In the genomic region with DNA sequence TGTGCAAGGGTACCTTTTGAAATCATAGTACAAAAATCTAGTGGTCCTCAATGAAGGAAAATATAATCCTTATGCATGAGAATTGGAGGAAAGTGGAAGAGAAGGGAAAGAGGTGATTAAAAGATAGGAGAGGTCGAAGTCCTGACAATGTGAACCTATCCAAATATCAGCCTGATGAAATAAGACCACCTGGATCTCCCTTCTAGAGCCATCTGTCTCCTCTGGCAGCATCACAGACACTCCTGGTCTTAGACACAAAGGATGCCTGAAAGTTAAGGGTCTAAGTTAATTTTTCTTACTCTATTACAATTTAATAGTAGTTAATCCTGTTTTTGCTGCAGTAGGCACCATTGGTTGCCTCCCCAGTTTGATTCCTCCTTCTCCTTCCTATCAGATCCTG, we compare ENCODE assay signal across 32 cellular contexts. TPM values are rescaled to one million over a fixed set of nuclear protein-coding genes. Genes with fewer than 3 reads are reported as not detected.
"Had no signal": no experiment of that assay in that cellular context is flagged by ENCODE, and none has a peak within 500 bp of the region (broad histone marks: within the 10 kb centered on the region; RNA-seq: fewer than 3 reads in every experiment).

No MANE protein-coding gene starts in this region.

- H3K9me3 Mint-ChIP-seq: stimulated activated effector memory CD8-positive, alpha-beta T cell treated with anti-CD3 and anti-CD28 coated beads, Interleukin-12 subunit alpha, Interleukin-12 subunit beta, amount 100 ng/mL, for 72 hours; stimulated activated naive B cell treated with anti-CD40 and anti-IgM and Interleukin-4, amounts not matched to agents 10 μg/mL and 1 μg/mL and 100 μg/mL, for 72 hours; stimulated activated naive CD8-positive, alpha-beta T cell treated with anti-CD3 and anti-CD28 coated beads, Interleukin-15, amount 100 ng/mL, for 72 hours; stimulated activated naive CD8-positive, alpha-beta T cell treated with anti-CD3 and anti-CD28 coated beads, Interleukin-15, Interleukin-2, amounts not matched to agents 100 ng/mL and 50 ng/mL, for 24 hours; type B pancreatic cell had no signal

- H3K27me3 ChIP-seq: testis, thyroid gland, tibial artery, tibial nerve, upper lobe of left lung, vagina had no signal

- DNase-seq: stimulated activated CD4-positive, alpha-beta T cell treated with anti-CD3 and anti-CD28 coated beads, Interleukin-2, amount 100 ng/mL, for 48 hours; stimulated activated CD4-positive, alpha-beta T cell treated with anti-CD3 and anti-CD28 coated beads, Interleukin-4, amount 100 ng/mL, for 1 hour; stimulated activated CD4-positive, alpha-beta T cell treated with anti-CD3 and anti-CD28 coated beads, Interleukin-4, amount 100 ng/mL, for 24 hours; stimulated activated CD4-positive, alpha-beta T cell treated with anti-CD3 and anti-CD28 coated beads, Interleukin-4, amount 100 ng/mL, for 4 hours; stimulated activated CD8-positive, alpha-beta memory T cell treated with anti-CD3 and anti-CD28 coated beads, Interleukin-4, amount 100 ng/mL, for 48 hours; stimulated activated naive B cell treated with anti-CD40 and anti-IgM and Interleukin-4, amounts not matched to agents 10 μg/mL and 1 μg/mL and 100 μg/mL, for 72 hours; stimulated activated naive CD4-positive, alpha-beta T cell; stimulated activated naive CD4-positive, alpha-beta T cell treated with Interleukin-2 at 50 U/mL for 16 hours; stimulated activated naive CD8-positive, alpha-beta T cell treated with anti-CD3 and anti-CD28 coated beads, Interleukin-15, amount 100 ng/mL, for 72 hours; stimulated activated naive CD8-positive, alpha-beta T cell treated with anti-CD3 and anti-CD28 coated beads, Interleukin-15, Interleukin-2, amounts not matched to agents 100 U/mL and 50 U/mL, for 24 hours; stomach; substantia nigra; testis; thyroid gland; tibial artery; transverse colon; trophoblast cell; upper lobe of left lung; upper lobe of right lung; uterus had no signal

- H3K4me3 ChIP-seq: stomach, suprapubic skin, testis, thoracic aorta, thyroid gland, tibial artery, tibial nerve, transverse colon, upper lobe of left lung, upper lobe of right lung, uterus, vagina had no signal

- H3K4me1 Mint-ChIP-seq: stimulated activated effector memory CD8-positive, alpha-beta T cell treated with anti-CD3 and anti-CD28 coated beads, Interleukin-12 subunit alpha, Interleukin-12 subunit beta, amount 100 ng/mL, for 72 hours; stimulated activated memory B cell treated with anti-CD40 and anti-IgM and Interleukin-4, amounts not matched to agents 10 μg/mL and 1 μg/mL and 100 μg/mL, for 72 hours; stimulated activated naive B cell treated with anti-CD40 and anti-IgM and Interleukin-4, amounts not matched to agents 10 μg/mL and 1 μg/mL and 100 μg/mL, for 72 hours; stimulated activated naive CD8-positive, alpha-beta T cell treated with anti-CD3 and anti-CD28 coated beads, Interleukin-15, amount 100 ng/mL, for 72 hours had no signal

- H3K9me3 ChIP-seq: stomach, suprapubic skin, testis, thoracic aorta, thyroid gland, tibial artery, tibial nerve, transverse colon, upper lobe of left lung, upper lobe of right lung, uterus, vagina had no signal

- H3K27ac ChIP-seq: stomach, suprapubic skin, testis, thoracic aorta, thyroid gland, tibial artery, tibial nerve, transverse colon, upper lobe of left lung, upper lobe of right lung, uterus, vagina had no signal

- H3K4me1 ChIP-seq: stomach, suprapubic skin, testis, thyroid gland, tibial artery, tibial nerve, transverse colon, upper lobe of left lung, upper lobe of right lung, uterus, vagina had no signal

- H3K36me3 Mint-ChIP-seq: stimulated activated effector memory CD8-positive, alpha-beta T cell treated with anti-CD3 and anti-CD28 coated beads, Interleukin-12 subunit alpha, Interleukin-12 subunit beta, amount 100 ng/mL, for 72 hours; stimulated activated memory B cell treated with anti-CD40 and anti-IgM and Interleukin-4, amounts not matched to agents 10 μg/mL and 1 μg/mL and 100 μg/mL, for 72 hours; stimulated activated naive B cell treated with anti-CD40 and anti-IgM and Interleukin-4, amounts not matched to agents 10 μg/mL and 1 μg/mL and 100 μg/mL, for 72 hours; type B pancreatic cell had no signal

- H3K4me3 Mint-ChIP-seq: stimulated activated effector memory CD8-positive, alpha-beta T cell treated with anti-CD3 and anti-CD28 coated beads, Interleukin-12 subunit alpha, Interleukin-12 subunit beta, amount 100 ng/mL, for 72 hours; stimulated activated memory B cell treated with anti-CD40 and anti-IgM and Interleukin-4, amounts not matched to agents 10 μg/mL and 1 μg/mL and 100 μg/mL, for 72 hours; stimulated activated naive B cell treated with anti-CD40 and anti-IgM and Interleukin-4, amounts not matched to agents 10 μg/mL and 1 μg/mL and 100 μg/mL, for 72 hours; stimulated activated naive CD8-positive, alpha-beta T cell treated with anti-CD3 and anti-CD28 coated beads, Interleukin-15, amount 100 ng/mL, for 72 hours; stimulated activated naive CD8-positive, alpha-beta T cell treated with anti-CD3 and anti-CD28 coated beads, Interleukin-15, Interleukin-2, amounts not matched to agents 100 ng/mL and 50 ng/mL, for 24 hours; type B pancreatic cell had no signal

- H3K27ac Mint-ChIP-seq: stimulated activated effector memory CD8-positive, alpha-beta T cell treated with anti-CD3 and anti-CD28 coated beads, Interleukin-12 subunit alpha, Interleukin-12 subunit beta, amount 100 ng/mL, for 72 hours; stimulated activated memory B cell treated with anti-CD40 and anti-IgM and Interleukin-4, amounts not matched to agents 10 μg/mL and 1 μg/mL and 100 μg/mL, for 72 hours; stimulated activated naive B cell treated with anti-CD40 and anti-IgM and Interleukin-4, amounts not matched to agents 10 μg/mL and 1 μg/mL and 100 μg/mL, for 72 hours; stimulated activated naive CD8-positive, alpha-beta T cell treated with anti-CD3 and anti-CD28 coated beads, Interleukin-15, amount 100 ng/mL, for 72 hours; stimulated activated naive CD8-positive, alpha-beta T cell treated with anti-CD3 and anti-CD28 coated beads, Interleukin-15, Interleukin-2, amounts not matched to agents 100 ng/mL and 50 ng/mL, for 24 hours; type B pancreatic cell had no signal

- FAIRE-seq: urothelium cell line had no signal

- H3K36me3 ChIP-seq: stomach, suprapubic skin, thoracic aorta, thyroid gland, tibial artery, tibial nerve, transverse colon, upper lobe of left lung, upper lobe of right lung, uterus, vagina had no signal

RNA-seq across cellular contexts. Expression of a gene that starts 17.3 kb away (rescaled TPM):
- total RNA-seq: stomach, subcutaneous adipose tissue, suprapubic skin, thoracic aorta, tibial nerve, transverse colon, upper lobe of left lung, upper lobe of right lung, ureter, urinary bladder, uterus had no signal
- polyA plus RNA-seq: stomach, urinary bladder had no signal
